Comparison of ENCODE assay signal across 10 cellular contexts in genomic region chr7:78530351-78530750, GRCh38.
A peak's percentile ranks its signal among the peaks of the same experiment; 100 is the strongest.
DNase-seq lines count a peak whose midpoint lies in the region; ATAC-seq and TF ChIP-seq lines count a peak whose summit lies in the region.
"Had no signal": no experiment of that assay in that cellular context is flagged by ENCODE, and none has a peak within 500 bp of the region (broad histone marks: within the 10 kb centered on the region; RNA-seq: fewer than 3 reads in every experiment).

No MANE protein-coding gene starts in this region.

- no peak for ATAC-seq in GM18498 (IDR thresholded peaks at IDR 0.05; ENCODE audit: unreplicated experiment)

- no peak overlapping the region for H3K4me3 ChIP-seq in NB4 (ENCODE audit: low read depth, low read length)
- no peak overlapping the region for H3K4me3 ChIP-seq in ovary

- 83 to 86% (median 85%) methylated on average over 4 of the region's 4 CpGs for WGBS in ovary, 3 donors

- H3K27me3 ChIP-seq in ovary, result no peaks in the 10 kb centered on the region

- H3K4me1 ChIP-seq in ovary (ENCODE audit: insufficient read depth), result no peaks in the 10 kb centered on the region

- TF ChIP-seq EP300 in ovary (IDR thresholded peaks at IDR 0.05), result no peak

- no peak for TF ChIP-seq POLR2A in NB4 (IDR thresholded peaks at IDR 0.05; ENCODE audit: extremely low read depth, insufficient read length)
- TF ChIP-seq POLR2A in ovary (IDR thresholded peaks at IDR 0.05), result no peak

- TF ChIP-seq CTCF in NB4 (IDR thresholded peaks at IDR 0.05; ENCODE audit: low read depth, low read length) (no peak), ovary (IDR thresholded peaks at IDR 0.05) (no peak)

- DNase-seq in COLO829 (ENCODE audit: low spot score), result peak; percentile 86
- DNase-seq in NB4 (ENCODE audit: low read depth), result peak; percentile 9
- peak; percentile 39 for DNase-seq in amniotic epithelial cell (ENCODE audit: low read depth)
- peak; percentile 60 for DNase-seq in inferior parietal cortex (ENCODE audit: extremely low spot score)
- no peak for DNase-seq in ovary
- no peak for DNase-seq in activated CD4-positive, alpha-beta T cell treated with anti-CD3 and anti-CD28 coated beads for 1 hour
- DNase-seq in activated CD4-positive, alpha-beta T cell treated with anti-CD3 and anti-CD28 coated beads, Interleukin-2, amount 50 U/mL, for 48 hours, result no peak
- DNase-seq: GF-D8, T-helper 1 cell had no signal

- H3K9me3 ChIP-seq in ovary, result no peaks in the 10 kb centered on the region

- H3K36me3 ChIP-seq in ovary, result no peaks in the 10 kb centered on the region

- no peak overlapping the region for H3K27ac ChIP-seq in ovary

- intact Hi-C loops in ovary (cut with DNase I), result no loop called here

Comparison
In these comparisons a context has a peak if more than half of its experiments do, and no peak if none do; other contexts are left out.
1. DNase-seq: peak in COLO829 (single experiment), NB4 (single experiment), amniotic epithelial cell (single experiment) and inferior parietal cortex (single experiment); none in ovary (0 of 5), activated CD4-positive, alpha-beta T cell treated with anti-CD3 and anti-CD28 coated beads for 1 hour (single experiment) and activated CD4-positive, alpha-beta T cell treated with anti-CD3 and anti-CD28 coated beads, Interleukin-2, amount 50 U/mL, for 48 hours (0 of 2).